1 cellular context compared by ENCODE assay signal in genomic region chr7:93053946-93054943, GRCh38.
TF ChIP-seq lines count a peak whose summit lies in the region.

No MANE protein-coding gene starts in this region.

TF ChIP-seq in HCT116, 20 proteins besides CTCF, POLR2A, EP300 and RAD21 (continued from another document):
- TF ChIP-seq TCF7L2 (IDR thresholded peaks at IDR 0.05; ENCODE audit: borderline replicate concordance, extremely low read depth, insufficient read depth, insufficient read length) = no peak
- TF ChIP-seq EZH2phosphoT487 (IDR thresholded peaks at IDR 0.05; ENCODE audit: borderline replicate concordance) = no peak
- TF ChIP-seq ZNF274 (IDR thresholded peaks at IDR 0.05; ENCODE audit: low read depth, low read length) = no peak
- TF ChIP-seq MAX (IDR thresholded peaks at IDR 0.05) = no peak
- no peak for TF ChIP-seq FOSL1 (IDR thresholded peaks at IDR 0.05; ENCODE audit: low read depth)
